In the genomic region with DNA sequence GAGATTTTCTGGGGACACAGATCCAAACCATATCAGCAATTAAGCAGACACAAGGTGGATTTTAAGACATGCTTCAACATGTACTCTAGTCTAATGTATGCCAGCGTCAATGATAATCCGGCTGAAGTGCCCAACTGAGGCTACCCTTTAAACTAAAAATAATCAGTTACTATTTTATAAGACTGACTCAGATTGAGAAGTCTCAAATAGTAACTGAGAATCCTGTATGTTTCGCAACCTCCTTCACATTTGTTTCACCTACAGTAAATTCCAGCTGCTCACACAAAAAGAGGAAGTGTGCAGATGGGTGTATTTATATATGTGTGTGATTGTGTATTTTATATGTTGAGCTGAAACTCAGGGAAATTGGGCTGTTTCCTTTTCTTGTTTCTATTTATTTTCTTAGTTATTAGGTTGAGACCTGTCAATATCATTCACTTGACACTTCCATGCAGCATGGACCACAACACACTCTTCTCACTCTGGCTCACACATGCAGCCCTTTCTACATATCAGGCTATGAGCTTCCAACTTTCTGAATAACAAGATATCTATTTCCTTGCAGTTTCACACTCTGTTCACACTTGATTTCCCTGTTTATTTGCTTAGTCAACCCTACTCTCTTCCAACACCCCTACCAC, we compare ENCODE assay signal across 11 cellular contexts.
DNase-seq lines count a peak whose midpoint lies in the region; ATAC-seq and TF ChIP-seq lines count a peak whose summit lies in the region.
"Had no signal": no experiment of that assay in that cellular context is flagged by ENCODE, and none has a peak within 500 bp of the region (broad histone marks: within the 10 kb centered on the region; RNA-seq: fewer than 3 reads in every experiment).

No MANE protein-coding gene starts in this region.

- peak; percentile 30 for DNase-seq in GM10248 (ENCODE audit: extremely low spot score)
- DNase-seq in LHCN-M2 (ENCODE audit: low read depth) = peak; percentile 5
- no peak for DNase-seq in NCI-H2081 (lab: John Stamatoyannopoulos, UW)
- DNase-seq in hippocampal formation (lab: John Stamatoyannopoulos, UW) = no peak
- DNase-seq in HUDEP-2 (lab: John Stamatoyannopoulos, UW; ENCODE audit: unreplicated experiment in 76 of 76) = no peak
- DNase-seq in HuH-7.5 (ENCODE audit: low spot score) = no peak
- DNase-seq: amygdala; stimulated activated CD8-positive, alpha-beta memory T cell treated with anti-CD3 and anti-CD28 coated beads, Interleukin-4, amount 100 ng/mL, for 48 hours had no signal

- peak; percentile 94 for ATAC-seq in GM19372 (IDR thresholded peaks at IDR 0.05; ENCODE audit: low read depth, unreplicated experiment)
- ATAC-seq in HG02885 (IDR thresholded peaks at IDR 0.05; ENCODE audit: poor library complexity, unreplicated experiment) = peak; percentile 97
- ATAC-seq: left lobe of liver had no signal

- POLR2A ChIA-PET in GM10248 (lab: Yijun Ruan, JAX) = no interaction called here

- CTCF ChIA-PET in GM10248 (lab: Yijun Ruan, JAX) = no interaction called here

- TF ChIP-seq CTCF in GM10248 (IDR thresholded peaks at IDR 0.05; ENCODE audit: control extremely low read depth, extremely low read depth, low read depth, missing control alignments) = no peak

Comparison
In these comparisons a context has a peak if more than half of its experiments do, and no peak if none do; other contexts are left out.
1. DNase-seq: peak in GM10248 (single experiment) and LHCN-M2 (single experiment); none in NCI-H2081 (0 of 2), hippocampal formation (0 of 2), HUDEP-2 (0 of 76) and HuH-7.5 (single experiment).